ENCODE assay signal across 1 cellular context in the genomic region with DNA sequence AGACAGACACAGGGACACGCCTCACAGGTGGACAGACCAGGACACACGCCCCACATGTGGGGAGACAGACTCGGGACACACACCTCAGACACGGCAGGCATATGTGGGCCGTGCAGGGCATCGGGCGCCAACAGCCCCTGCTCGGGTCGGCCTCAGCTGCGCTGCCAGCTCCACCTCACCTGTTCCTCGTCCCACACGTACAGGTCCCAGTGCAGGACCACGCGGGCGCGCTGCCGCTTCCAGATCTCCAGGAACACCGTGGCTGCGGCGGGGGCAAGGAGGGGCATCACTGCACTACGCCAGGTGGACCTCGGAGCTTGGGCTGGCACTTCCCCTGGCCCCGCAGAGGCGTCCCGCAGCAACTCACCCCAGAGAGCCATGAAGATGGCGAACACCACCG.
TF ChIP-seq lines count a peak whose summit lies in the region.

No MANE protein-coding gene starts in this region.

TF ChIP-seq in SK-N-SH, 30 proteins besides CTCF, POLR2A, EP300 and RAD21:
- TF ChIP-seq EZH2phosphoT487 (IDR thresholded peaks at IDR 0.05; ENCODE audit: borderline replicate concordance, low read depth) (no peak), TAF1 (IDR thresholded peaks at IDR 0.05; ENCODE audit: borderline replicate concordance, low read depth, low read length) (no peak), JUND (IDR thresholded peaks at IDR 0.05) (no peak)
